2 cellular contexts compared by ENCODE assay signal in genomic region chr19:3323704-3324103, GRCh38.
TF ChIP-seq lines count a peak whose summit lies in the region.

No MANE protein-coding gene starts in this region.

TF ChIP-seq in A549, 52 proteins besides CTCF, POLR2A, EP300 and RAD21 (continued from another document):
- TF ChIP-seq TFCP2L1 (CRISPR knock-in tag; IDR thresholded peaks at IDR 0.05) (no peak), FOXS1 (CRISPR knock-in tag; IDR thresholded peaks at IDR 0.05) (no peak), ZFP36 (IDR thresholded peaks at IDR 0.05; ENCODE audit: borderline replicate concordance, partially characterized antibody) (peak; percentile 88), ZSCAN20 (CRISPR knock-in tag; IDR thresholded peaks at IDR 0.05) (no peak)

TF ChIP-seq in HEK293, 187 proteins besides CTCF, POLR2A, EP300 and RAD21:
- TF ChIP-seq ZNF768 (tag by site-specific recombination; IDR thresholded peaks at IDR 0.05): 0 out of 2 replicates have a peak, but pooled peaks have one; percentile 68
- TF ChIP-seq ZNF449 (tag by site-specific recombination; IDR thresholded peaks at IDR 0.05): no peak
- TF ChIP-seq ZNF558 (tag by site-specific recombination; IDR thresholded peaks at IDR 0.05): no peak
- TF ChIP-seq ZNF426 (tag by site-specific recombination; IDR thresholded peaks at IDR 0.05): no peak
- no peak for TF ChIP-seq ZNF596 (tag by site-specific recombination; IDR thresholded peaks at IDR 0.05)
- TF ChIP-seq ZNF223 (tag by site-specific recombination; IDR thresholded peaks at IDR 0.05): no peak
- TF ChIP-seq ZNF571 (tag by site-specific recombination; IDR thresholded peaks at IDR 0.05): no peak
